Comparison of ENCODE assay signal across 8 cellular contexts in genomic region chr1:48469616-48470500, GRCh38. TPM values are rescaled to one million over a fixed set of nuclear protein-coding genes. Genes with fewer than 3 reads are reported as not detected.
DNase-seq lines count a peak whose midpoint lies in the region; ATAC-seq and TF ChIP-seq lines count a peak whose summit lies in the region.

No MANE protein-coding gene starts in this region.

- H3K4me1 ChIP-seq in ES-I3 (ENCODE audit: insufficient read depth, low read length): peaks cover 11% of the 10 kb centered on the region
- H3K4me1 ChIP-seq in neural progenitor cell: peaks cover 29% of the 10 kb centered on the region

- TF ChIP-seq CTCF in fibroblast of mammary gland (conservative IDR thresholded peaks at IDR 0.05; ENCODE audit: control insufficient read depth, insufficient read depth, low read depth, low read length): no peak
- no peak for TF ChIP-seq CTCF in neural progenitor cell (IDR thresholded peaks at IDR 0.05)

- H4K20me1 ChIP-seq in neural progenitor cell (ENCODE audit: low read depth): peaks cover 4% of the 10 kb centered on the region

- H3K36me3 ChIP-seq in ES-I3 (ENCODE audit: insufficient read depth, low read length) (no peaks in the 10 kb centered on the region), neural progenitor cell (no peaks in the 10 kb centered on the region)

- peaks cover 5% of the 10 kb centered on the region for H3K36me3 Mint-ChIP-seq in neural progenitor cell

- peak overlapping the region; percentile 44 for H3K4me3 ChIP-seq in fibroblast of mammary gland (ENCODE audit: control insufficient read depth, low read depth, low read length)
- H3K4me3 ChIP-seq in neural progenitor cell: peak overlapping the region; percentile 72

- ATAC-seq in GM18505 (IDR thresholded peaks at IDR 0.05; ENCODE audit: unreplicated experiment) (no peak), GM18870 (IDR thresholded peaks at IDR 0.05; ENCODE audit: unreplicated experiment) (no peak), HG03571 (IDR thresholded peaks at IDR 0.05; ENCODE audit: unreplicated experiment) (no peak)

- H2AFZ ChIP-seq in neural progenitor cell (replicated peaks): no peak overlapping the region

- no peak overlapping the region for H3K27ac ChIP-seq in neural progenitor cell

- H3K4me2 ChIP-seq in neural progenitor cell: peak overlapping the region; percentile 85

- no peaks in the 10 kb centered on the region for H3K27me3 Mint-ChIP-seq in neural progenitor cell (ENCODE audit: insufficient read depth, low read depth)

- H3K9me3 Mint-ChIP-seq in neural progenitor cell: peaks cover 4% of the 10 kb centered on the region

- no peak for TF ChIP-seq POLR2A in GM18505 (IDR thresholded peaks at IDR 0.05; ENCODE audit: borderline replicate concordance, extremely low read depth, insufficient read depth, insufficient read length)

- H3F3A ChIP-seq in neural progenitor cell (ENCODE audit: low read depth): peaks cover 19% of the 10 kb centered on the region

- DNase-seq in SK-MEL-5 (ENCODE audit: low read depth, low spot score) (peak; percentile 37), fibroblast of mammary gland (ENCODE audit: low read depth) (peak; percentile 85), neural progenitor cell (ENCODE audit: low spot score) (peak; percentile 8), NCI-H446 treated with DMSO at 0.1 percent for 48 hours (lab: John Stamatoyannopoulos, UW) (no peak)

- H3K9ac ChIP-seq in ES-I3 (ENCODE audit: low read depth, low read length) (peak overlapping the region; percentile 61; the same call in 1 of the 2 replicates), neural progenitor cell (no peak overlapping the region)

- H3K9me3 ChIP-seq in ES-I3 (ENCODE audit: control insufficient read depth, insufficient read depth, low read length) (no peaks in the 10 kb centered on the region), neural progenitor cell (ENCODE audit: low read depth) (no peaks in the 10 kb centered on the region)

- peak overlapping the region; percentile 95 for H3K4me3 Mint-ChIP-seq in neural progenitor cell

- H3K4me1 Mint-ChIP-seq in neural progenitor cell: peaks cover 33% of the 10 kb centered on the region

- H3K27me3 ChIP-seq in neural progenitor cell: no peaks in the 10 kb centered on the region

- in situ Hi-C loops in SK-MEL-5 (cut with HindIII; ENCODE audit: low pct_unique_long_range_greater_than_20kb, low sequenced_read_pairs): no loop called here

- H3K27ac Mint-ChIP-seq in neural progenitor cell: no peak overlapping the region

- peaks cover 51% of the 10 kb centered on the region for H3K79me2 ChIP-seq in neural progenitor cell (ENCODE audit: low read depth)

RNA-seq across cellular contexts. Expression of gene SPATA6, which starts 2.1 kb away (rescaled TPM):
- 6.5 and 6.8 TPM in 2 replicates for total RNA-seq in SK-MEL-5 (2014; rRNA removed; shearing (Covaris generic))
- polyA plus RNA-seq in SK-MEL-5 (2015; cell fraction: cytosol; rRNA removed): 5.5 and 8.9 TPM in 2 replicates
- polyA plus RNA-seq in SK-MEL-5 (2015; cell fraction: nucleus; rRNA removed): 14.8 and 17.6 TPM in 2 replicates
- 18.2 and 33.5 TPM in 2 replicates for total RNA-seq in neural progenitor cell (ENCODE audit: low replicate concordance)
